11 cellular contexts compared by ENCODE assay signal in genomic region chr12:124828264-124829007, GRCh38. TPM values are rescaled to one million over a fixed set of nuclear protein-coding genes. Genes with fewer than 3 reads are reported as not detected.
DNase-seq lines count a peak whose midpoint lies in the region; ATAC-seq and TF ChIP-seq lines count a peak whose summit lies in the region.
"Had no signal": no experiment of that assay in that cellular context is flagged by ENCODE, and none has a peak within 500 bp of the region (broad histone marks: within the 10 kb centered on the region; RNA-seq: fewer than 3 reads in every experiment).

No MANE protein-coding gene starts in this region.

- H3K27me3 ChIP-seq in adrenal gland (no peaks in the 10 kb centered on the region), upper lobe of right lung (no peaks in the 10 kb centered on the region)
- H3K27me3 ChIP-seq: testis had no signal

- ATAC-seq in activated T-cell treated with anti-CD3 and anti-CD28 coated beads, Interleukin-2, amount 50 U/mL, for 72 hours (replicated peaks in 1 of 2) = no peak
- peak; percentile 37 for ATAC-seq in upper lobe of right lung
- no peak for ATAC-seq in GM21825 (IDR thresholded peaks at IDR 0.05; ENCODE audit: unreplicated experiment)
- no peak for ATAC-seq in HG02623 (IDR thresholded peaks at IDR 0.05; ENCODE audit: unreplicated experiment)

- intact Hi-C loops in adrenal gland (cut with DNase I) (no loop called here), upper lobe of right lung (cut with DNase I) (no loop called here)

- no peak overlapping the region for H3K4me3 ChIP-seq in adrenal gland
- H3K4me3 ChIP-seq in upper lobe of right lung = no peak overlapping the region
- H3K4me3 ChIP-seq: testis had no signal

- peaks cover 24 to 68% of the 10 kb centered on the region in 2 donors for H3K4me1 ChIP-seq in adrenal gland (replicated peaks in 1 of 2)
- no peaks in the 10 kb centered on the region for H3K4me1 ChIP-seq in upper lobe of right lung

- no peaks in the 10 kb centered on the region for H3K9me3 ChIP-seq in adrenal gland (replicated peaks in 1 of 3)
- H3K9me3 ChIP-seq in upper lobe of right lung = no peaks in the 10 kb centered on the region
- H3K9me3 ChIP-seq: testis had no signal

- H3K27me3 Mint-ChIP-seq in activated T-cell treated with anti-CD3 and anti-CD28 coated beads, Interleukin-2, amount 50 U/mL, for 24 hours = no peaks in the 10 kb centered on the region
- H3K27me3 Mint-ChIP-seq in activated T-cell treated with anti-CD3 and anti-CD28 coated beads, Interleukin-2, amount 50 U/mL, for 72 hours (ENCODE audit: low read depth) = no peaks in the 10 kb centered on the region

- 47 to 63% (median 54%) methylated on average over 17 to 18 of the region's 18 CpGs for WGBS in adrenal gland, 4 donors

- H3K27ac ChIP-seq in adrenal gland = peak overlapping the region; percentile 55 to 92 (median 90)
- no peak overlapping the region for H3K27ac ChIP-seq in upper lobe of right lung
- H3K27ac ChIP-seq: testis had no signal

- peaks cover 10% of the 10 kb centered on the region for H3K4me1 Mint-ChIP-seq in activated T-cell treated with anti-CD3 and anti-CD28 coated beads, Interleukin-2, amount 50 U/mL, for 24 hours (ENCODE audit: low read depth)
- H3K4me1 Mint-ChIP-seq in activated T-cell treated with anti-CD3 and anti-CD28 coated beads, Interleukin-2, amount 50 U/mL, for 72 hours (ENCODE audit: low read depth) = peaks cover 12% of the 10 kb centered on the region

- TF ChIP-seq POLR2A in adrenal gland (IDR thresholded peaks at IDR 0.05) = peak in 1 of 2 donors; percentile 45

- TF ChIP-seq CTCF in adrenal gland (IDR thresholded peaks at IDR 0.05) (no peak), upper lobe of right lung (IDR thresholded peaks at IDR 0.05) (no peak)

- no peak for DNase-seq in activated T-cell treated with anti-CD3 and anti-CD28 coated beads, Interleukin-2, amount 50 U/mL, for 24 hours
- no peak for DNase-seq in activated T-cell treated with anti-CD3 and anti-CD28 coated beads, Interleukin-2, amount 50 U/mL, for 72 hours
- DNase-seq in adrenal gland (peak; percentile 68 to 87 (median 81)), kidney glomerular epithelial cell (lab: John Stamatoyannopoulos, UW) (peak; percentile 88), upper lobe of right lung (no peak)
- DNase-seq in stimulated activated CD4-positive, alpha-beta T cell treated with anti-CD3 and anti-CD28 coated beads, Interleukin-4, amount 100 ng/mL, for 24 hours = no peak
- DNase-seq: activated CD4-positive, CD25-positive, alpha-beta regulatory T cell; MM.1S; testis had no signal

- H3K36me3 Mint-ChIP-seq in activated T-cell treated with anti-CD3 and anti-CD28 coated beads, Interleukin-2, amount 50 U/mL, for 24 hours (ENCODE audit: low read depth) = no peaks in the 10 kb centered on the region
- peaks cover 0 to 2% of the 10 kb centered on the region in 2 donors for H3K36me3 Mint-ChIP-seq in activated T-cell treated with anti-CD3 and anti-CD28 coated beads, Interleukin-2, amount 50 U/mL, for 72 hours (ENCODE audit: insufficient read depth in 2 of 2)

- peaks cover 0 to 8% of the 10 kb centered on the region in 2 donors for H3K36me3 ChIP-seq in adrenal gland (replicated peaks in 1 of 2)
- no peaks in the 10 kb centered on the region for H3K36me3 ChIP-seq in upper lobe of right lung

- H3K27ac Mint-ChIP-seq in activated T-cell treated with anti-CD3 and anti-CD28 coated beads, Interleukin-2, amount 50 U/mL, for 24 hours = peak overlapping the region; percentile 2
- no peak overlapping the region for H3K27ac Mint-ChIP-seq in activated T-cell treated with anti-CD3 and anti-CD28 coated beads, Interleukin-2, amount 50 U/mL, for 72 hours

- no peak overlapping the region for H3K4me3 Mint-ChIP-seq in activated T-cell treated with anti-CD3 and anti-CD28 coated beads, Interleukin-2, amount 50 U/mL, for 24 hours
- H3K4me3 Mint-ChIP-seq in activated T-cell treated with anti-CD3 and anti-CD28 coated beads, Interleukin-2, amount 50 U/mL, for 72 hours = no peak overlapping the region

- no peaks in the 10 kb centered on the region for H3K9me3 Mint-ChIP-seq in activated T-cell treated with anti-CD3 and anti-CD28 coated beads, Interleukin-2, amount 50 U/mL, for 24 hours
- peaks cover 0 to 4% of the 10 kb centered on the region in 2 donors for H3K9me3 Mint-ChIP-seq in activated T-cell treated with anti-CD3 and anti-CD28 coated beads, Interleukin-2, amount 50 U/mL, for 72 hours

RNA-seq across cellular contexts. Expression of gene SCARB1, which starts 35.2 kb away (rescaled TPM):
- total RNA-seq in activated T-cell treated with anti-CD3 and anti-CD28 coated beads, Interleukin-2, amount 50 U/mL, for 72 hours = 10 to 100 TPM; 13.4 to 14.5 TPM
- 1,000 to 10,000 TPM in 5 of 8 donors, 100 to 1,000 TPM in 3; 646 to 8,580 (median 1,325) TPM for total RNA-seq in adrenal gland
- 1,000 to 10,000 TPM in 2 of 3 donors, 100 to 1,000 TPM in 1; 213 to 5,784 (median 1,664) TPM for polyA plus RNA-seq in adrenal gland
- 35.3 TPM for total RNA-seq in upper lobe of right lung

Comparison
In these comparisons a context has a peak if more than half of its experiments do, and no peak if none do; other contexts are left out.
1. DNase-seq: peak in adrenal gland (7 of 7) and kidney glomerular epithelial cell (single experiment); none in activated T-cell treated with anti-CD3 and anti-CD28 coated beads, Interleukin-2, amount 50 U/mL, for 24 hours (single experiment), activated T-cell treated with anti-CD3 and anti-CD28 coated beads, Interleukin-2, amount 50 U/mL, for 72 hours (0 of 2), upper lobe of right lung (single experiment) and stimulated activated CD4-positive, alpha-beta T cell treated with anti-CD3 and anti-CD28 coated beads, Interleukin-4, amount 100 ng/mL, for 24 hours (single experiment).
2. RNA of gene SCARB1, which starts 35.2 kb away (total RNA-seq): 646 to 8,580 TPM in adrenal gland; 35.3 TPM in upper lobe of right lung (single experiment) and 13.4 to 14.5 TPM in activated T-cell treated with anti-CD3 and anti-CD28 coated beads, Interleukin-2, amount 50 U/mL, for 72 hours; every median in the first group is over 10 times any median in the second.